In genomic region chr6:30557683-30557981, GRCh38 we compare ENCODE assay signal across 8 cellular contexts. TPM values are rescaled to one million over a fixed set of nuclear protein-coding genes. Genes with fewer than 3 reads are reported as not detected.
A peak's percentile ranks its signal among the peaks of the same experiment; 100 is the strongest.
DNase-seq lines count a peak whose midpoint lies in the region; ATAC-seq and TF ChIP-seq lines count a peak whose summit lies in the region.

No MANE protein-coding gene starts in this region.

- in situ Hi-C loops in brain microvascular endothelial cell (cut with HindIII; ENCODE audit: low pct_ligation_motif_present, low sequenced_read_pairs), result no loop called here
- in situ Hi-C loops in G401 (cut with HindIII; ENCODE audit: low sequenced_read_pairs), result no loop called here

- H3K4me3 ChIP-seq in brain microvascular endothelial cell (ENCODE audit: low read depth, low read length) (peak overlapping the region; percentile 97), mesodermal cell (ENCODE audit: extremely low read depth, insufficient read depth, low read length, poor library complexity, severe bottlenecking) (peak overlapping the region; percentile 95)

- TF ChIP-seq CTCF in brain microvascular endothelial cell (IDR thresholded peaks at IDR 0.05; ENCODE audit: low read depth, low read length, missing control alignments), result no peak

- DNase-seq in GM03348 (ENCODE audit: low spot score) (peak; percentile 65), NAMALWA (ENCODE audit: low spot score) (peak; percentile 82), brain microvascular endothelial cell (no peak), NCI-H526 treated with DMSO at 0.1 percent for 48 hours (lab: John Stamatoyannopoulos, UW) (no peak), G401 (ENCODE audit: low spot score) (no peak), OCI-M2 (lab: John Stamatoyannopoulos, UW; ENCODE audit: unreplicated experiment) (no peak)

- no peaks in the 10 kb centered on the region for H3K9me3 ChIP-seq in mesodermal cell (ENCODE audit: control insufficient read depth, low read length)

- H3K36me3 ChIP-seq in brain microvascular endothelial cell (replicated peaks), result peaks cover 4% of the 10 kb centered on the region
- H3K36me3 ChIP-seq in mesodermal cell (ENCODE audit: control insufficient read depth, insufficient read depth, low read length), result peaks cover 53% of the 10 kb centered on the region

- no peak for ATAC-seq in GM21381 (IDR thresholded peaks at IDR 0.05; ENCODE audit: unreplicated experiment)

- no peaks in the 10 kb centered on the region for H3K27me3 ChIP-seq in brain microvascular endothelial cell (replicated peaks)

- H3K27ac ChIP-seq in brain microvascular endothelial cell (peak overlapping the region; percentile 83), mesodermal cell (ENCODE audit: low read depth, low read length, severe bottlenecking) (peak overlapping the region; percentile 99)

- 3 to 10% methylated on average over 3 to 5 of the region's 6 CpGs for WGBS in mesodermal cell (ENCODE audit: insufficient coverage in 2 of 2), 2 experiments

- peaks cover 5% of the 10 kb centered on the region for H3K4me1 ChIP-seq in mesodermal cell (ENCODE audit: control insufficient read depth, insufficient read depth, low read length, poor library complexity, severe bottlenecking)

RNA-seq across cellular contexts. Expression of gene PRR3, which starts 0.5 kb away (rescaled TPM):
- polyA plus RNA-seq in mesodermal cell (2013, experiment 1 of 2), result 19.9 TPM
- polyA plus RNA-seq in mesodermal cell (2013, experiment 2 of 2), result 18.5 TPM
- 3.4 and 5.9 TPM in 2 replicates for total RNA-seq in G401 (2014; rRNA removed; shearing (Covaris generic))

RNA-seq across cellular contexts. Expression of gene GNL1, which starts 1.3 kb away (rescaled TPM):
- polyA plus RNA-seq in mesodermal cell (2013, experiment 1 of 2), result 61.4 TPM
- 52.1 TPM for polyA plus RNA-seq in mesodermal cell (2013, experiment 2 of 2)
- 102 and 129 TPM in 2 replicates for total RNA-seq in G401 (2014; rRNA removed; shearing (Covaris generic))

RNA-seq across cellular contexts. Expression of gene ABCF1, which starts 13.6 kb away (rescaled TPM):
- 42.5 TPM for polyA plus RNA-seq in mesodermal cell (2013, experiment 1 of 2)
- polyA plus RNA-seq in mesodermal cell (2013, experiment 2 of 2), result 46.9 TPM
- 41.9 and 83.7 TPM in 2 replicates for total RNA-seq in G401 (2014; rRNA removed; shearing (Covaris generic))

RNA-seq across cellular contexts. Expression of gene PPP1R10, which starts 59.4 kb away (rescaled TPM):
- polyA plus RNA-seq in mesodermal cell (2013, experiment 1 of 2), result 45.0 TPM
- 36.8 TPM for polyA plus RNA-seq in mesodermal cell (2013, experiment 2 of 2)
- 6.8 and 14.4 TPM in 2 replicates for total RNA-seq in G401 (2014; rRNA removed; shearing (Covaris generic))

Comparison
In these comparisons a context has a peak if more than half of its experiments do, and no peak if none do; other contexts are left out.
1. DNase-seq: peak in GM03348 (single experiment) and NAMALWA (single experiment); none in brain microvascular endothelial cell (single experiment), NCI-H526 treated with DMSO at 0.1 percent for 48 hours (single experiment), G401 (single experiment) and OCI-M2 (single experiment).